Comparison of ENCODE assay signal across 10 cellular contexts in genomic region chr1:108050911-108051624, GRCh38.
DNase-seq lines count a peak whose midpoint lies in the region; ATAC-seq, FAIRE-seq and TF ChIP-seq lines count a peak whose summit lies in the region.
"Had no signal": no experiment of that assay in that cellular context is flagged by ENCODE, and none has a peak within 500 bp of the region (broad histone marks: within the 10 kb centered on the region; RNA-seq: fewer than 3 reads in every experiment).

No MANE protein-coding gene starts in this region.

- H3K9me3 Mint-ChIP-seq in activated CD4-positive, alpha-beta T cell treated with anti-CD3 and anti-CD28 coated beads, Interleukin-2, amount 10 ng/mL, durations not matched to agents 24 days and 14 days: no peaks in the 10 kb centered on the region
- H3K9me3 Mint-ChIP-seq in activated T-helper 17 cell treated with anti-CD3 and anti-CD28 coated beads, Interleukin-2, amount 50 U/mL, for 72 hours: no peaks in the 10 kb centered on the region
- H3K9me3 Mint-ChIP-seq: dendritic cell treated with granulocyte-macrophage colony-stimulating factor and Interleukin-4, amounts not matched to agents 40 ng/mL and 50 ng/mL, for 4 days had no signal

- DNase-seq in activated CD4-positive, alpha-beta T cell treated with anti-CD3 and anti-CD28 coated beads, Interleukin-2, amount 10 ng/mL, durations not matched to agents 24 days and 14 days: peak; percentile 60
- DNase-seq in activated CD4-positive, alpha-beta T cell treated with anti-CD3 and anti-CD28 coated beads, Interleukin-2, amount 50 U/mL, for 1 hour: no peak
- DNase-seq in left lung (no peak), stromal cell of bone marrow (ENCODE audit: low read depth) (peak; percentile 56), COLO829 (ENCODE audit: low spot score) (no peak), H54 (ENCODE audit: insufficient read length, low spot score) (no peak)
- DNase-seq: NCI-H2081 had no signal

- no peak for TF ChIP-seq CTCF in left lung (IDR thresholded peaks at IDR 0.05)

- peaks cover 14 to 70% of the 10 kb centered on the region in 2 donors for H3K4me1 ChIP-seq in left lung

- no peaks in the 10 kb centered on the region for H3K36me3 Mint-ChIP-seq in activated CD4-positive, alpha-beta T cell treated with anti-CD3 and anti-CD28 coated beads, Interleukin-2, amount 10 ng/mL, durations not matched to agents 24 days and 14 days (ENCODE audit: low read depth)
- H3K36me3 Mint-ChIP-seq in activated T-helper 17 cell treated with anti-CD3 and anti-CD28 coated beads, Interleukin-2, amount 50 U/mL, for 72 hours (ENCODE audit: low read depth): no peaks in the 10 kb centered on the region

- intact Hi-C loops in activated CD4-positive, alpha-beta T cell treated with anti-CD3 and anti-CD28 coated beads, Interleukin-2, amount 10 ng/mL, durations not matched to agents 24 days and 14 days (cut with micrococcal nuclease): loop anchor here (1.0 to 2.0 kb wide), 4 partner anchors 9 to 114 kb away; partner anchors contain the start of gene VAV3
- intact Hi-C loops in left lung (cut with DNase I): no loop called here

- H3K36me3 ChIP-seq in left lung: no peaks in the 10 kb centered on the region

- peak overlapping the region; percentile 62 for H3K27ac Mint-ChIP-seq in activated CD4-positive, alpha-beta T cell treated with anti-CD3 and anti-CD28 coated beads, Interleukin-2, amount 10 ng/mL, durations not matched to agents 24 days and 14 days
- H3K27ac Mint-ChIP-seq in activated T-helper 17 cell treated with anti-CD3 and anti-CD28 coated beads, Interleukin-2, amount 50 U/mL, for 72 hours: no peak overlapping the region
- H3K27ac Mint-ChIP-seq: dendritic cell treated with granulocyte-macrophage colony-stimulating factor and Interleukin-4, amounts not matched to agents 40 ng/mL and 50 ng/mL, for 4 days had no signal

- no peak for TF ChIP-seq POLR2A in H54 (IDR thresholded peaks at IDR 0.05; ENCODE audit: low read depth, low read length)

- peaks cover 20% of the 10 kb centered on the region for H3K4me1 Mint-ChIP-seq in activated CD4-positive, alpha-beta T cell treated with anti-CD3 and anti-CD28 coated beads, Interleukin-2, amount 10 ng/mL, durations not matched to agents 24 days and 14 days
- H3K4me1 Mint-ChIP-seq in activated T-helper 17 cell treated with anti-CD3 and anti-CD28 coated beads, Interleukin-2, amount 50 U/mL, for 72 hours: peaks cover 12% of the 10 kb centered on the region

- H3K27me3 ChIP-seq in left lung: no peaks in the 10 kb centered on the region

- H3K27me3 Mint-ChIP-seq in activated CD4-positive, alpha-beta T cell treated with anti-CD3 and anti-CD28 coated beads, Interleukin-2, amount 10 ng/mL, durations not matched to agents 24 days and 14 days: no peaks in the 10 kb centered on the region
- peaks cover 9% of the 10 kb centered on the region for H3K27me3 Mint-ChIP-seq in activated T-helper 17 cell treated with anti-CD3 and anti-CD28 coated beads, Interleukin-2, amount 50 U/mL, for 72 hours
- H3K27me3 Mint-ChIP-seq: dendritic cell treated with granulocyte-macrophage colony-stimulating factor and Interleukin-4, amounts not matched to agents 40 ng/mL and 50 ng/mL, for 4 days had no signal

- no peaks in the 10 kb centered on the region for H3K9me3 ChIP-seq in left lung

- no peak for FAIRE-seq in H54 (lab: Jason Lieb, UNC)

- ATAC-seq in activated T-helper 17 cell treated with anti-CD3 and anti-CD28 coated beads, Interleukin-2, amount 50 U/mL, for 72 hours (replicated peaks): peak; percentile 53
- ATAC-seq in left lung (peak; percentile 5), GM19467 (IDR thresholded peaks at IDR 0.05; ENCODE audit: unreplicated experiment) (no peak)

- peak overlapping the region in 1 of 2 donors; percentile 10 for H3K4me3 ChIP-seq in left lung

- H3K27ac ChIP-seq in left lung: peak overlapping the region; percentile 52 to 82

- H3K4me3 Mint-ChIP-seq in activated CD4-positive, alpha-beta T cell treated with anti-CD3 and anti-CD28 coated beads, Interleukin-2, amount 10 ng/mL, durations not matched to agents 24 days and 14 days: no peak overlapping the region
- H3K4me3 Mint-ChIP-seq in activated T-helper 17 cell treated with anti-CD3 and anti-CD28 coated beads, Interleukin-2, amount 50 U/mL, for 72 hours: no peak overlapping the region
- H3K4me3 Mint-ChIP-seq: dendritic cell treated with granulocyte-macrophage colony-stimulating factor and Interleukin-4, amounts not matched to agents 40 ng/mL and 50 ng/mL, for 4 days had no signal

Comparison
In these comparisons a context has a peak if more than half of its experiments do, and no peak if none do; other contexts are left out.
1. DNase-seq: peak in activated CD4-positive, alpha-beta T cell treated with anti-CD3 and anti-CD28 coated beads, Interleukin-2, amount 10 ng/mL, durations not matched to agents 24 days and 14 days (single experiment) and stromal cell of bone marrow (single experiment); none in activated CD4-positive, alpha-beta T cell treated with anti-CD3 and anti-CD28 coated beads, Interleukin-2, amount 50 U/mL, for 1 hour (single experiment), left lung (0 of 2), COLO829 (single experiment) and H54 (single experiment).